Comparison of ENCODE assay signal across 26 cellular contexts in genomic region chr9:123657099-123657498, GRCh38.
"Had no signal": no experiment of that assay in that cellular context is flagged by ENCODE, and none has a peak within 500 bp of the region (broad histone marks: within the 10 kb centered on the region; RNA-seq: fewer than 3 reads in every experiment).

No MANE protein-coding gene starts in this region.

- H3K27ac Mint-ChIP-seq: activated CD8-positive, alpha-beta T cell treated with anti-CD3 and anti-CD28 coated beads, Interleukin-2, amount 10 ng/mL, durations not matched to agents 7 days and 5 days; activated naive CD8-positive, alpha-beta T cell treated with anti-CD3 and anti-CD28 coated beads, Interleukin-2, amount 50 U/mL, for 24 hours; activated T-helper 1 cell treated with anti-CD3 and anti-CD28 coated beads, Interleukin-12 subunit alpha, Interleukin-12 subunit beta, Interleukin-2, Interleukin-4 antibody, amounts not matched to agents 30 ng/mL and 10 ng/mL and 1 ng/mL, durations not matched to agents 14 hours and 24 hours and 36 hours; naive thymus-derived CD4-positive, alpha-beta T cell; stimulated activated effector memory CD8-positive, alpha-beta T cell treated with anti-CD3 and anti-CD28 coated beads, Interleukin-12 subunit alpha, Interleukin-12 subunit beta, amount 100 ng/mL, for 72 hours had no signal

- H3K4me1 Mint-ChIP-seq: naive thymus-derived CD4-positive, alpha-beta T cell; neural crest cell; stimulated activated effector memory CD8-positive, alpha-beta T cell treated with anti-CD3 and anti-CD28 coated beads, Interleukin-12 subunit alpha, Interleukin-12 subunit beta, amount 100 ng/mL, for 72 hours had no signal

- H3K27me3 ChIP-seq: body of pancreas, cardiac muscle cell, gastroesophageal sphincter, heart right ventricle, stomach, suprapubic skin, transverse colon had no signal

- H3K4me1 ChIP-seq: body of pancreas, heart right ventricle, stomach, suprapubic skin had no signal

- ATAC-seq: activated CD8-positive, alpha-beta T cell treated with anti-CD3 and anti-CD28 coated beads, Interleukin-2, amount 10 ng/mL, durations not matched to agents 7 days and 5 days; activated naive CD8-positive, alpha-beta T cell treated with anti-CD3 and anti-CD28 coated beads, Interleukin-2, amount 50 U/mL, for 24 hours; body of pancreas; gastroesophageal sphincter; heart right ventricle; naive thymus-derived CD4-positive, alpha-beta T cell; sciatic nerve; stimulated activated effector memory CD8-positive, alpha-beta T cell treated with anti-CD3 and anti-CD28 coated beads, Interleukin-12 subunit alpha, Interleukin-12 subunit beta, amount 100 ng/mL, for 72 hours had no signal

- H3K27me3 Mint-ChIP-seq: activated naive CD8-positive, alpha-beta T cell treated with anti-CD3 and anti-CD28 coated beads, Interleukin-2, amount 50 U/mL, for 24 hours; naive thymus-derived CD4-positive, alpha-beta T cell had no signal

- H3K36me3 Mint-ChIP-seq: stimulated activated effector memory CD8-positive, alpha-beta T cell treated with anti-CD3 and anti-CD28 coated beads, Interleukin-12 subunit alpha, Interleukin-12 subunit beta, amount 100 ng/mL, for 72 hours had no signal

- H3K4me3 ChIP-seq: body of pancreas, cardiac muscle cell, gastroesophageal sphincter, heart right ventricle, lung, stomach, suprapubic skin, transverse colon had no signal

- DNase-seq: activated CD4-positive, alpha-beta T cell treated with anti-CD3 and anti-CD28 coated beads for 1 hour; activated CD4-positive, alpha-beta T cell treated with anti-CD3 and anti-CD28 coated beads, Interleukin-2, amount 50 U/mL, for 1 hour; activated CD8-positive, alpha-beta T cell treated with anti-CD3 and anti-CD28 coated beads, Interleukin-2, amount 10 ng/mL, durations not matched to agents 7 days and 5 days; activated gamma-delta T cell; activated naive CD4-positive, alpha-beta T cell treated with anti-CD3 and anti-CD28 coated beads, Interleukin-2, amount 50 U/mL, for 16 hours; activated naive CD8-positive, alpha-beta T cell treated with anti-CD3 and anti-CD28 coated beads, Interleukin-2, amount 50 U/mL, for 24 hours; body of pancreas; cortex of kidney; heart right ventricle; kidney; naive thymus-derived CD4-positive, alpha-beta T cell; posterior cingulate gyrus; small intestine; stimulated activated CD4-positive, alpha-beta T cell treated with anti-CD3 and anti-CD28 coated beads, Interleukin-2, amount 100 ng/mL, for 24 hours; stomach; transverse colon had no signal

- H3K9me3 ChIP-seq: suprapubic skin, transverse colon had no signal

- H3K27ac ChIP-seq: body of pancreas, cardiac muscle cell, epithelial cell of prostate, gastroesophageal sphincter, heart right ventricle, stomach, suprapubic skin, transverse colon, VCaP had no signal

- H3K36me3 ChIP-seq: cardiac muscle cell had no signal

- H3K4me3 Mint-ChIP-seq: activated CD8-positive, alpha-beta T cell treated with anti-CD3 and anti-CD28 coated beads, Interleukin-2, amount 10 ng/mL, durations not matched to agents 7 days and 5 days; activated naive CD8-positive, alpha-beta T cell treated with anti-CD3 and anti-CD28 coated beads, Interleukin-2, amount 50 U/mL, for 24 hours; activated T-helper 1 cell treated with anti-CD3 and anti-CD28 coated beads, Interleukin-12 subunit alpha, Interleukin-12 subunit beta, Interleukin-2, Interleukin-4 antibody, amounts not matched to agents 30 ng/mL and 10 ng/mL and 1 ng/mL, durations not matched to agents 14 hours and 24 hours and 36 hours; naive thymus-derived CD4-positive, alpha-beta T cell; neural crest cell; stimulated activated effector memory CD8-positive, alpha-beta T cell treated with anti-CD3 and anti-CD28 coated beads, Interleukin-12 subunit alpha, Interleukin-12 subunit beta, amount 100 ng/mL, for 72 hours had no signal
